21 cellular contexts compared by ENCODE assay signal in the genomic region with DNA sequence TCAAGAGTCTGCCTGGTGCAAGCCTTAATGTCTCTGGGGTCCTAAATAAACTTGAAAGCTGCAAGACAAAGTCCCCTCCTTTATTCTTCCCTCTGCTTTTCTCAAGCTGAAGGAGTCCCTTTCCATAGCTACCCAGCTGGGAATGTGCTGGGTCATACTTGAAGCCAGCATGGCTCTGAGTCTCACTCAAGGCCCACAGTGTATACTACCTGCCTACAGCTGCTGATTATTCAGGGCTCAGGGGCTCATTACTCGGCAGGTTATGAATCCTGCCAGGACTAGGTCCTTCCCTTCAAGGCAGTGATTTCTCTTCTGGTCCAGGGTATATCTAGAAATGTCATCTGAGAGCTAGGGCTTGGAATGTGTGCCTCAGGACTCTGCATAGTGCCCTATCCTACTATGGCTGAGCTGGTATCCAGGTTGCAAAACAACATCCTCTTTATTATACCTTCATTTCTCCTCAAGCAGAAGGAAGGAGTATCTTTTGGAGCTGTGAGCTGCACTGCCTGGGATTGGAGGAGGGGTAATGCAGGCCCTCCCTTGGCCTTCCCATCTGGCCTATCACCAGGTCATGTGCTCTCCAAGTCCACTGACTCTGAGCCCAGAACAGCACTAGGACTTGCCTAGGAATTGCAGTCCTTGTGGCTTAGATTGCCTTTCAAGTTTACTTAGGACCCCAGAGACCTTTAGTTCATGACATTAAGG. TPM values are rescaled to one million over a fixed set of nuclear protein-coding genes. Genes with fewer than 3 reads are reported as not detected.
"Had no signal": no experiment of that assay in that cellular context is flagged by ENCODE, and none has a peak within 500 bp of the region (broad histone marks: within the 10 kb centered on the region; RNA-seq: fewer than 3 reads in every experiment).

No MANE protein-coding gene starts in this region.

- ATAC-seq: activated T-cell treated with anti-CD3 and anti-CD28 coated beads, Interleukin-2, amount 50 U/mL, for 72 hours; lower lobe of right lung; stimulated activated naive CD8-positive, alpha-beta T cell treated with anti-CD3 and anti-CD28 coated beads, Interleukin-15, amount 100 ng/mL, for 72 hours; T-helper 17 cell had no signal

- H3K27ac ChIP-seq: lower lobe of right lung, neutrophil, right atrium auricular region, WERI-Rb-1 had no signal

- H3K9me3 ChIP-seq: lower lobe of right lung, neutrophil, right atrium auricular region had no signal

- H3K4me1 ChIP-seq: lower lobe of right lung, right atrium auricular region had no signal

- H3K27me3 Mint-ChIP-seq: activated naive CD8-positive, alpha-beta T cell treated with anti-CD3 and anti-CD28 coated beads for 36 hours; central memory CD8-positive, alpha-beta T cell; stimulated activated naive CD8-positive, alpha-beta T cell treated with anti-CD3 and anti-CD28 coated beads, Interleukin-15, amount 100 ng/mL, for 72 hours; T-helper 17 cell had no signal

- H3K9me3 Mint-ChIP-seq: activated CD4-positive, alpha-beta memory T cell treated with anti-CD3 and anti-CD28 coated beads, Interleukin-2, amount 10 ng/mL, durations not matched to agents 7 days and 5 days; activated naive CD8-positive, alpha-beta T cell treated with anti-CD3 and anti-CD28 coated beads for 36 hours; central memory CD8-positive, alpha-beta T cell; immature natural killer cell had no signal

- H3K27ac Mint-ChIP-seq: activated CD4-positive, alpha-beta memory T cell treated with anti-CD3 and anti-CD28 coated beads, Interleukin-2, amount 10 ng/mL, durations not matched to agents 7 days and 5 days; activated naive CD8-positive, alpha-beta T cell treated with anti-CD3 and anti-CD28 coated beads for 36 hours; activated T-cell treated with anti-CD3 and anti-CD28 coated beads, Interleukin-2, amount 50 U/mL, for 72 hours; brain; immature natural killer cell; stimulated activated naive CD8-positive, alpha-beta T cell treated with anti-CD3 and anti-CD28 coated beads, Interleukin-15, amount 100 ng/mL, for 72 hours; T-helper 17 cell had no signal

- H3K4me1 Mint-ChIP-seq: activated CD4-positive, alpha-beta memory T cell treated with anti-CD3 and anti-CD28 coated beads, Interleukin-2, amount 10 ng/mL, durations not matched to agents 7 days and 5 days; brain; immature natural killer cell; stimulated activated naive CD8-positive, alpha-beta T cell treated with anti-CD3 and anti-CD28 coated beads, Interleukin-15, amount 100 ng/mL, for 72 hours; T-helper 17 cell had no signal

- DNase-seq: activated CD4-positive, alpha-beta memory T cell treated with anti-CD3 and anti-CD28 coated beads, Interleukin-2, amount 10 ng/mL, durations not matched to agents 7 days and 5 days; activated CD4-positive, alpha-beta T cell treated with anti-CD3 and anti-CD28 coated beads for 4 hours; activated gamma-delta T cell; activated naive CD8-positive, alpha-beta T cell treated with anti-CD3 and anti-CD28 coated beads for 36 hours; activated T-cell treated with anti-CD3 and anti-CD28 coated beads, Interleukin-2, amount 50 U/mL, for 72 hours; amygdala; effector memory CD4-positive, alpha-beta T cell; foreskin melanocyte; immature natural killer cell; lower lobe of right lung; midbrain; small intestine; stimulated activated naive CD8-positive, alpha-beta T cell treated with anti-CD3 and anti-CD28 coated beads, Interleukin-15, amount 100 ng/mL, for 72 hours; T-helper 17 cell; WERI-Rb-1 had no signal

- H3K4me3 ChIP-seq: lower lobe of right lung, right atrium auricular region had no signal

- H3K4me3 Mint-ChIP-seq: activated CD4-positive, alpha-beta memory T cell treated with anti-CD3 and anti-CD28 coated beads, Interleukin-2, amount 10 ng/mL, durations not matched to agents 7 days and 5 days; activated naive CD8-positive, alpha-beta T cell treated with anti-CD3 and anti-CD28 coated beads for 36 hours; activated T-cell treated with anti-CD3 and anti-CD28 coated beads, Interleukin-2, amount 50 U/mL, for 72 hours; brain; central memory CD8-positive, alpha-beta T cell; immature natural killer cell; stimulated activated naive CD8-positive, alpha-beta T cell treated with anti-CD3 and anti-CD28 coated beads, Interleukin-15, amount 100 ng/mL, for 72 hours; T-helper 17 cell had no signal

- H3K36me3 Mint-ChIP-seq: activated naive CD8-positive, alpha-beta T cell treated with anti-CD3 and anti-CD28 coated beads for 36 hours; brain; immature natural killer cell had no signal

- FAIRE-seq: small intestine had no signal

- H3K27me3 ChIP-seq: right atrium auricular region had no signal

- H3K36me3 ChIP-seq: lower lobe of right lung, neutrophil, right atrium auricular region, WERI-Rb-1 had no signal

RNA-seq across cellular contexts. Expression of a gene that starts 22.3 kb away (rescaled TPM):
- total RNA-seq: myocyte, temporal lobe had no signal
